1 cellular context compared by ENCODE assay signal in genomic region chr17:38598536-38598935, GRCh38.
TF ChIP-seq lines count a peak whose summit lies in the region.

No MANE protein-coding gene starts in this region.

TF ChIP-seq in WTC11, 78 proteins besides CTCF, POLR2A, EP300 and RAD21 (continued from another document):
- no peak for TF ChIP-seq NR3C1 (CRISPR knock-in tag; conservative IDR thresholded peaks at IDR 0.05; ENCODE audit: low read depth)
- TF ChIP-seq ZNF671 (CRISPR knock-in tag; IDR thresholded peaks at IDR 0.05), result no peak
- TF ChIP-seq, protein P1, sequence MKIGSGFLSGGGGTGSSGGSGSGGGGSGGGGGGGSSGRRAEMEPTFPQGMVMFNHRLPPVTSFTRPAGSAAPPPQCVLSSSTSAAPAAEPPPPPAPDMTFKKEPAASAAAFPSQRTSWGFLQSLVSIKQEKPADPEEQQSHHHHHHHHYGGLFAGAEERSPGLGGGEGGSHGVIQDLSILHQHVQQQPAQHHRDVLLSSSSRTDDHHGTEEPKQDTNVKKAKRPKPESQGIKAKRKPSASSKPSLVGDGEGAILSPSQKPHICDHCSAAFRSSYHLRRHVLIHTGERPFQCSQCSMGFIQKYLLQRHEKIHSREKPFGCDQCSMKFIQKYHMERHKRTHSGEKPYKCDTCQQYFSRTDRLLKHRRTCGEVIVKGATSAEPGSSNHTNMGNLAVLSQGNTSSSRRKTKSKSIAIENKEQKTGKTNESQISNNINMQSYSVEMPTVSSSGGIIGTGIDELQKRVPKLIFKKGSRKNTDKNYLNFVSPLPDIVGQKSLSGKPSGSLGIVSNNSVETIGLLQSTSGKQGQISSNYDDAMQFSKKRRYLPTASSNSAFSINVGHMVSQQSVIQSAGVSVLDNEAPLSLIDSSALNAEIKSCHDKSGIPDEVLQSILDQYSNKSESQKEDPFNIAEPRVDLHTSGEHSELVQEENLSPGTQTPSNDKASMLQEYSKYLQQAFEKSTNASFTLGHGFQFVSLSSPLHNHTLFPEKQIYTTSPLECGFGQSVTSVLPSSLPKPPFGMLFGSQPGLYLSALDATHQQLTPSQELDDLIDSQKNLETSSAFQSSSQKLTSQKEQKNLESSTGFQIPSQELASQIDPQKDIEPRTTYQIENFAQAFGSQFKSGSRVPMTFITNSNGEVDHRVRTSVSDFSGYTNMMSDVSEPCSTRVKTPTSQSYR (CRISPR knock-in tag; IDR thresholded peaks at IDR 0.05), result 0 out of 2 replicates have a peak, but pooled peaks have one; percentile 55
- TF ChIP-seq SP1 (CRISPR knock-in tag; conservative IDR thresholded peaks at IDR 0.05), result peak; percentile 67; the same call in 1 of the 2 replicates
- no peak for TF ChIP-seq ARID4B (CRISPR knock-in tag; IDR thresholded peaks at IDR 0.05; ENCODE audit: borderline replicate concordance)
- no peak for TF ChIP-seq ZNF138 (CRISPR knock-in tag; conservative IDR thresholded peaks at IDR 0.05)
- no peak for TF ChIP-seq ZNF416 (CRISPR knock-in tag; IDR thresholded peaks at IDR 0.05)
- no peak for TF ChIP-seq CDX4 (CRISPR knock-in tag; IDR thresholded peaks at IDR 0.05; ENCODE audit: borderline replicate concordance)
- TF ChIP-seq ZBTB21 (CRISPR knock-in tag; IDR thresholded peaks at IDR 0.05; ENCODE audit: borderline replicate concordance), result no peak
- 0 out of 2 replicates have a peak, but pooled peaks have one; percentile 8 for TF ChIP-seq ETV6 (CRISPR knock-in tag; IDR thresholded peaks at IDR 0.05)
- 0 out of 2 replicates have a peak, but pooled peaks have one; percentile 20 for TF ChIP-seq NFE2L1 (CRISPR knock-in tag; IDR thresholded peaks at IDR 0.05)
- no peak for TF ChIP-seq ZNF219 (CRISPR knock-in tag; IDR thresholded peaks at IDR 0.05; ENCODE audit: borderline replicate concordance)
- TF ChIP-seq SOX15 (CRISPR knock-in tag; IDR thresholded peaks at IDR 0.05), result no peak
- no peak for TF ChIP-seq RORB (CRISPR knock-in tag; IDR thresholded peaks at IDR 0.05)
TF ChIP-seq in WTC11: peak in this region for 8.
